ENCODE assay signal across 25 cellular contexts in genomic region chr1:61865646-61866220, GRCh38.
DNase-seq lines count a peak whose midpoint lies in the region; ATAC-seq and TF ChIP-seq lines count a peak whose summit lies in the region.
"Had no signal": no experiment of that assay in that cellular context is flagged by ENCODE, and none has a peak within 500 bp of the region (broad histone marks: within the 10 kb centered on the region; RNA-seq: fewer than 3 reads in every experiment).

No MANE protein-coding gene starts in this region.

- intact Hi-C loops in heart left ventricle (cut with DNase I), result loop anchor here in 2 of 10 donors (10.0 kb wide), 1 partner anchor 209 kb away; no protein-coding TSS in a partner anchor

- TF ChIP-seq POLR2A in heart left ventricle (IDR thresholded peaks at IDR 0.05), result no peak

- H3K9ac ChIP-seq in Karpas-422 (ENCODE audit: low read length), result no peak overlapping the region
- H3K9ac ChIP-seq: BLaER1 had no signal

- H3K4me1 ChIP-seq in Karpas-422 (ENCODE audit: low read length) (peaks cover 21% of the 10 kb centered on the region), heart left ventricle (peaks cover 0 to 19% (median 0%) of the 10 kb centered on the region in 12 donors)
- H3K4me1 ChIP-seq: ascending aorta, Peyer's patch, prostate gland, SJCRH30 had no signal

- no peak overlapping the region for H2AFZ ChIP-seq in Karpas-422 (ENCODE audit: low read length)

- DNase-seq in Karpas-422 (peak; percentile 63), heart left ventricle (peak in 4 of 5 donors; percentile 19 to 49 (median 37)), SK-N-DZ (ENCODE audit: low spot score) (no peak)
- DNase-seq: activated CD4-positive, CD25-positive, alpha-beta regulatory T cell; activated CD8-positive, alpha-beta memory T cell treated with anti-CD3 and anti-CD28 coated beads, Interleukin-2, amount 10 ng/mL, durations not matched to agents 7 days and 5 days; activated T-cell treated with anti-CD3 and anti-CD28 coated beads, Interleukin-2, amount 50 U/mL, for 48 hours; H9; KBM-7; left cardiac atrium; mammary epithelial cell; MG63; NCI-H1930; NCI-H2227 treated with DMSO at 0.1 percent for 48 hours; occipital lobe; Peyer's patch; SJCRH30; stimulated activated CD4-positive, alpha-beta T cell treated with anti-CD3 and anti-CD28 coated beads, Interleukin-4, amount 100 ng/mL, for 24 hours had no signal

- H3K27me3 ChIP-seq in Karpas-422 (ENCODE audit: low read length) (no peaks in the 10 kb centered on the region), heart left ventricle (no peaks in the 10 kb centered on the region)
- H3K27me3 ChIP-seq: ascending aorta, BLaER1, MG63, Peyer's patch, SJCRH30 had no signal

- no peaks in the 10 kb centered on the region for H4K20me1 ChIP-seq in Karpas-422 (ENCODE audit: insufficient read depth, low read depth, low read length)
- H4K20me1 ChIP-seq: BLaER1 had no signal

- H3K36me3 ChIP-seq in Karpas-422 (ENCODE audit: insufficient read depth, low read length), result no peaks in the 10 kb centered on the region
- H3K36me3 ChIP-seq in heart left ventricle, result peaks cover 0 to 19% (median 0%) of the 10 kb centered on the region in 9 donors
- H3K36me3 ChIP-seq: MG63, prostate gland, SJCRH30 had no signal

- H3K79me2 ChIP-seq in Karpas-422 (ENCODE audit: low read length), result no peaks in the 10 kb centered on the region

- ATAC-seq in GM18498 (IDR thresholded peaks at IDR 0.05; ENCODE audit: unreplicated experiment) (peak; percentile 74), GM18907 (IDR thresholded peaks at IDR 0.05; ENCODE audit: unreplicated experiment) (peak; percentile 87), heart left ventricle (peak; percentile 80 to 91 (median 83)), HG02852 (IDR thresholded peaks at IDR 0.05; ENCODE audit: unreplicated experiment) (no peak), GM21423 (IDR thresholded peaks at IDR 0.05; ENCODE audit: unreplicated experiment) (no peak)
- ATAC-seq: activated CD8-positive, alpha-beta memory T cell treated with anti-CD3 and anti-CD28 coated beads, Interleukin-2, amount 10 ng/mL, durations not matched to agents 7 days and 5 days; GM12878 had no signal

- H3K4me3 ChIP-seq in Karpas-422 (ENCODE audit: low read length) (no peak overlapping the region), heart left ventricle (no peak overlapping the region)
- H3K4me3 ChIP-seq: ascending aorta, BLaER1, GM12878, MG63, Peyer's patch, prostate gland, SJCRH30 had no signal

- WGBS in heart left ventricle, 4 donors, result 58 to 69% (median 61%) methylated on average over 4 of the region's 4 CpGs

- H3K27ac ChIP-seq in Karpas-422 (ENCODE audit: low read length) (no peak overlapping the region), heart left ventricle (peak overlapping the region in 10 of 12 donors; percentile 0 to 54 (median 38))
- H3K27ac ChIP-seq: ascending aorta, BLaER1, Peyer's patch, prostate gland, SJCRH30 had no signal

- TF ChIP-seq CTCF in heart left ventricle (IDR thresholded peaks at IDR 0.05), result no peak

- no peaks in the 10 kb centered on the region for H3K9me2 ChIP-seq in Karpas-422 (replicated peaks; ENCODE audit: insufficient read depth, low read length)

- H3K4me2 ChIP-seq in Karpas-422 (ENCODE audit: low read depth, low read length, poor library complexity, severe bottlenecking), result peak overlapping the region; percentile 32
- H3K4me2 ChIP-seq: BLaER1 had no signal

- no peaks in the 10 kb centered on the region for H3K9me3 ChIP-seq in Karpas-422 (ENCODE audit: low read length)
- H3K9me3 ChIP-seq in heart left ventricle, result no peaks in the 10 kb centered on the region
- H3K9me3 ChIP-seq: ascending aorta, MG63, prostate gland, SJCRH30 had no signal

Comparison
In these comparisons a context has a peak if more than half of its experiments do, and no peak if none do; other contexts are left out.
1. ATAC-seq: peak in GM18498 (single experiment), GM18907 (single experiment) and heart left ventricle (4 of 4); none in HG02852 (single experiment) and GM21423 (single experiment).